24 cellular contexts compared by ENCODE assay signal in genomic region chrX:41471786-41472185, GRCh38. TPM values are rescaled to one million over a fixed set of nuclear protein-coding genes. Genes with fewer than 3 reads are reported as not detected.
"Had no signal": no experiment of that assay in that cellular context is flagged by ENCODE, and none has a peak within 500 bp of the region (broad histone marks: within the 10 kb centered on the region; RNA-seq: fewer than 3 reads in every experiment).

No MANE protein-coding gene starts in this region.

- ATAC-seq: heart left ventricle; left cardiac atrium; left ventricle myocardium superior; mucosa of descending colon; naive thymus-derived CD8-positive, alpha-beta T cell; right cardiac atrium; stimulated activated effector memory CD8-positive, alpha-beta T cell treated with anti-CD3 and anti-CD28 coated beads, Interleukin-12 subunit alpha, Interleukin-12 subunit beta, amount 100 ng/mL, for 72 hours; stimulated activated naive CD8-positive, alpha-beta T cell treated with anti-CD3 and anti-CD28 coated beads, Interleukin-15, Interleukin-2, amounts not matched to agents 100 U/mL and 50 U/mL, for 24 hours had no signal

- H3K36me3 ChIP-seq: heart left ventricle, neutrophil, suprapubic skin, tibial nerve had no signal

- DNase-seq: cerebellar nuclear complex; effector CD4-positive, alpha-beta T cell; foreskin melanocyte; heart left ventricle; hypothalamus; left cardiac atrium; left ventricle myocardium superior; mucosa of descending colon; naive thymus-derived CD8-positive, alpha-beta T cell; right cardiac atrium; stimulated activated CD4-positive, alpha-beta T cell treated with anti-CD3 and anti-CD28 coated beads, Interleukin-2, amount 100 ng/mL, for 48 hours; stimulated activated naive CD8-positive, alpha-beta T cell treated with anti-CD3 and anti-CD28 coated beads, Interleukin-15, Interleukin-2, amounts not matched to agents 100 U/mL and 50 U/mL, for 24 hours had no signal

- H3K4me3 ChIP-seq: heart left ventricle, mucosa of descending colon, smooth muscle cell, suprapubic skin, tibial nerve had no signal

- H3K4me1 ChIP-seq: heart left ventricle had no signal

- H3K9me3 ChIP-seq: heart left ventricle, mucosa of descending colon, neutrophil, suprapubic skin, tibial nerve had no signal

- H3K27ac ChIP-seq: heart left ventricle, neutrophil, suprapubic skin, tibial nerve had no signal

- H3K4me2 ChIP-seq: smooth muscle cell had no signal

- H3K27me3 ChIP-seq: heart left ventricle, neutrophil, suprapubic skin, tibial nerve had no signal

RNA-seq across cellular contexts. Expression of gene NYX, which starts 24.6 kb away (rescaled TPM):
- total RNA-seq: cardiac septum; dermis microvascular lymphatic vessel endothelial cell; heart left ventricle; left cardiac atrium; left ventricle myocardium superior; lung microvascular endothelial cell; mesenteric fat pad; mucosa of descending colon; naive thymus-derived CD8-positive, alpha-beta T cell; osteocyte; right cardiac atrium; smooth muscle cell; suprapubic skin; tibial nerve; ureter had no signal
- polyA plus RNA-seq: heart left ventricle; naive thymus-derived CD8-positive, alpha-beta T cell; neural cell; right cardiac atrium; smooth muscle cell had no signal
